Comparison of ENCODE assay signal across 11 cellular contexts in genomic region chr7:100947792-100948191, GRCh38. TPM values are rescaled to one million over a fixed set of nuclear protein-coding genes. Genes with fewer than 3 reads are reported as not detected.
"Had no signal": no experiment of that assay in that cellular context is flagged by ENCODE, and none has a peak within 500 bp of the region (broad histone marks: within the 10 kb centered on the region; RNA-seq: fewer than 3 reads in every experiment).

No MANE protein-coding gene starts in this region.

- H3K4me1 ChIP-seq: HAP-1 had no signal

- ATAC-seq: GM23338, HCT116, HepG2 had no signal

- H3K9me3 ChIP-seq: HAP-1 had no signal

- H3K27ac Mint-ChIP-seq: GM23338, HFFc6, IgD-negative memory B cell had no signal

- H3K4me1 Mint-ChIP-seq: IgD-negative memory B cell had no signal

- H3K4me3 Mint-ChIP-seq: GM23338, HFFc6, IgD-negative memory B cell had no signal

- H3K36me3 Mint-ChIP-seq: IgD-negative memory B cell had no signal

- H3K9me3 Mint-ChIP-seq: HFFc6, IgD-negative memory B cell had no signal

- H3K4me3 ChIP-seq: GM23338, HAP-1 had no signal

- H2AFZ ChIP-seq: GM23338 had no signal

- FAIRE-seq: H1, H54, HepG2 had no signal

- H3K36me3 ChIP-seq: HAP-1 had no signal

- H3K27ac ChIP-seq: HL-60 had no signal

- DNase-seq: HFFc6, KG1 had no signal

- H3K4me2 ChIP-seq: GM23338 had no signal

RNA-seq across cellular contexts. Expression of gene MUC3A, which starts 1.5 kb away (rescaled TPM):
- total RNA-seq: HepG2, HFFc6, HT1080 had no signal
- polyA plus RNA-seq: IgD-negative memory B cell had no signal

RNA-seq across cellular contexts. Expression of gene MUC12, which starts 21.6 kb away (rescaled TPM):
- total RNA-seq: HepG2, HT1080 had no signal
- polyA plus RNA-seq: HepG2, IgD-negative memory B cell had no signal

RNA-seq across cellular contexts. Expression of gene ACHE, which starts 52.1 kb away (rescaled TPM):
- total RNA-seq: HT1080 had no signal
- polyA plus RNA-seq: IgD-negative memory B cell had no signal
